Comparison of ENCODE assay signal across 11 cellular contexts in genomic region chr2:214311031-214311533, GRCh38.
DNase-seq lines count a peak whose midpoint lies in the region; ATAC-seq, FAIRE-seq and TF ChIP-seq lines count a peak whose summit lies in the region.
"Had no signal": no experiment of that assay in that cellular context is flagged by ENCODE, and none has a peak within 500 bp of the region (broad histone marks: within the 10 kb centered on the region; RNA-seq: fewer than 3 reads in every experiment).

No MANE protein-coding gene starts in this region.

- no peak overlapping the region for H3K4me3 Mint-ChIP-seq in HFFc6
- H3K4me3 Mint-ChIP-seq in naive thymus-derived CD4-positive, alpha-beta T cell, result no peak overlapping the region
- no peak overlapping the region for H3K4me3 Mint-ChIP-seq in activated CD4-positive, alpha-beta memory T cell treated with anti-CD3 and anti-CD28 coated beads for 36 hours

- intact Hi-C loops in naive thymus-derived CD4-positive, alpha-beta T cell (cut with micrococcal nuclease), result no loop called here
- intact Hi-C loops in activated CD4-positive, alpha-beta memory T cell treated with anti-CD3 and anti-CD28 coated beads for 36 hours (cut with micrococcal nuclease), result no loop called here

- FAIRE-seq in GM12891 (lab: Jason Lieb, UNC), result no peak
- FAIRE-seq: endometrium had no signal

- ATAC-seq in GM18867 (IDR thresholded peaks at IDR 0.05; ENCODE audit: unreplicated experiment), result peak; percentile 52
- peak; percentile 18 for ATAC-seq in naive thymus-derived CD4-positive, alpha-beta T cell

- H3K9me3 Mint-ChIP-seq in HFFc6, result no peaks in the 10 kb centered on the region
- peaks cover 0 to 14% (median 7%) of the 10 kb centered on the region in 11 donors for H3K9me3 Mint-ChIP-seq in naive thymus-derived CD4-positive, alpha-beta T cell
- peaks cover 20% of the 10 kb centered on the region for H3K9me3 Mint-ChIP-seq in activated CD4-positive, alpha-beta memory T cell treated with anti-CD3 and anti-CD28 coated beads for 36 hours

- H3K9me3 ChIP-seq in naive thymus-derived CD4-positive, alpha-beta T cell (ENCODE audit: control insufficient read depth in 2 of 3, low read length in 3 of 3), result no peaks in the 10 kb centered on the region

- no peak overlapping the region for H3K27ac ChIP-seq in naive thymus-derived CD4-positive, alpha-beta T cell (ENCODE audit: low read depth, low read length)

- H3K4me1 Mint-ChIP-seq in HFFc6 (ENCODE audit: low read depth), result peaks cover 21% of the 10 kb centered on the region
- H3K4me1 Mint-ChIP-seq in naive thymus-derived CD4-positive, alpha-beta T cell, result no peaks in the 10 kb centered on the region
- H3K4me1 Mint-ChIP-seq in activated CD4-positive, alpha-beta memory T cell treated with anti-CD3 and anti-CD28 coated beads for 36 hours (ENCODE audit: low read depth), result no peaks in the 10 kb centered on the region

- no peaks in the 10 kb centered on the region for H3K27me3 ChIP-seq in naive thymus-derived CD4-positive, alpha-beta T cell (ENCODE audit: control insufficient read depth in 2 of 2, insufficient read depth in 2 of 2, low read length in 2 of 2)

- H3K4me1 ChIP-seq in naive thymus-derived CD4-positive, alpha-beta T cell (ENCODE audit: control insufficient read depth in 2 of 2, insufficient read depth in 2 of 2, low read length in 2 of 2), result no peaks in the 10 kb centered on the region

- TF ChIP-seq POLR2A in NB4 (IDR thresholded peaks at IDR 0.05; ENCODE audit: extremely low read depth, insufficient read length) (no peak), GM12891 (IDR thresholded peaks at IDR 0.05; ENCODE audit: low read depth, low read length) (no peak)

- DNase-seq in HFFc6 (no peak), NB4 (ENCODE audit: low read depth) (peak; percentile 12), GM12891 (ENCODE audit: insufficient read length, low spot score) (no peak), mucosa of gallbladder (ENCODE audit: low spot score) (no peak)
- no peak for DNase-seq in naive thymus-derived CD4-positive, alpha-beta T cell
- no peak for DNase-seq in stimulated activated naive CD4-positive, alpha-beta T cell treated with Interleukin-2 at 50 U/mL for 16 hours (lab: John Stamatoyannopoulos, UW)
- no peak for DNase-seq in activated CD4-positive, alpha-beta memory T cell treated with anti-CD3 and anti-CD28 coated beads for 36 hours
- DNase-seq: activated naive CD4-positive, alpha-beta T cell; right cardiac atrium had no signal

- H3K27me3 Mint-ChIP-seq in HFFc6 (ENCODE audit: insufficient read depth), result peaks cover 2% of the 10 kb centered on the region; the same call in 1 of the 2 replicates
- no peaks in the 10 kb centered on the region for H3K27me3 Mint-ChIP-seq in naive thymus-derived CD4-positive, alpha-beta T cell
- H3K27me3 Mint-ChIP-seq in activated CD4-positive, alpha-beta memory T cell treated with anti-CD3 and anti-CD28 coated beads for 36 hours, result no peaks in the 10 kb centered on the region

- H3K4me3 ChIP-seq in NB4 (ENCODE audit: low read depth, low read length), result no peak overlapping the region
- H3K4me3 ChIP-seq in naive thymus-derived CD4-positive, alpha-beta T cell (ENCODE audit: low read length), result no peak overlapping the region

- TF ChIP-seq CTCF in HFFc6 (IDR thresholded peaks at IDR 0.05), result 0 out of 2 replicates have a peak, but pooled peaks have one; percentile 1
- peak; percentile 31 for TF ChIP-seq CTCF in NB4 (IDR thresholded peaks at IDR 0.05; ENCODE audit: low read depth, low read length)

- H3K27ac Mint-ChIP-seq in HFFc6, result no peak overlapping the region
- H3K27ac Mint-ChIP-seq in naive thymus-derived CD4-positive, alpha-beta T cell, result no peak overlapping the region
- no peak overlapping the region for H3K27ac Mint-ChIP-seq in activated CD4-positive, alpha-beta memory T cell treated with anti-CD3 and anti-CD28 coated beads for 36 hours

- POLR2A ChIA-PET in naive thymus-derived CD4-positive, alpha-beta T cell (lab: Charles Lee), result no interaction called here
- POLR2A ChIA-PET in activated CD4-positive, alpha-beta memory T cell treated with anti-CD3 and anti-CD28 coated beads for 36 hours (lab: Charles Lee), result no interaction called here

- no peaks in the 10 kb centered on the region for H3K36me3 ChIP-seq in naive thymus-derived CD4-positive, alpha-beta T cell (ENCODE audit: control insufficient read depth in 2 of 3, insufficient read depth in 3 of 3, low read length in 3 of 3)

- CTCF ChIA-PET in naive thymus-derived CD4-positive, alpha-beta T cell (lab: Charles Lee), result no interaction called here
- CTCF ChIA-PET in activated CD4-positive, alpha-beta memory T cell treated with anti-CD3 and anti-CD28 coated beads for 36 hours (lab: Charles Lee), result interaction anchor here (0.6 kb wide), 1 partner anchor 39 kb away, joined by 4 read pairs; no protein-coding TSS in a partner anchor

- H3K36me3 Mint-ChIP-seq in HFFc6 (ENCODE audit: low read depth), result no peaks in the 10 kb centered on the region
- no peaks in the 10 kb centered on the region for H3K36me3 Mint-ChIP-seq in naive thymus-derived CD4-positive, alpha-beta T cell
- H3K36me3 Mint-ChIP-seq in activated CD4-positive, alpha-beta memory T cell treated with anti-CD3 and anti-CD28 coated beads for 36 hours, result no peaks in the 10 kb centered on the region

TF ChIP-seq in GM12891, 5 proteins besides CTCF, POLR2A, EP300 and RAD21:
- no peak for TF ChIP-seq SPI1 (IDR thresholded peaks at IDR 0.05; ENCODE audit: low read depth, low read length)
- TF ChIP-seq POLR2AphosphoS5 (IDR thresholded peaks at IDR 0.05; ENCODE audit: low read depth, low read length), result no peak
- TF ChIP-seq TAF1 (IDR thresholded peaks at IDR 0.05; ENCODE audit: low read depth, low read length), result no peak
- TF ChIP-seq PAX5 (IDR thresholded peaks at IDR 0.05; ENCODE audit: insufficient read depth, low read length, severe bottlenecking), result no peak
